In genomic region chr4:683982-684571, GRCh38 we compare ENCODE assay signal across 6 cellular contexts. TPM values are rescaled to one million over a fixed set of nuclear protein-coding genes. Genes with fewer than 3 reads are reported as not detected.
DNase-seq lines count a peak whose midpoint lies in the region; ATAC-seq and TF ChIP-seq lines count a peak whose summit lies in the region.

No MANE protein-coding gene starts in this region.

- H3K79me2 ChIP-seq in osteoblast (ENCODE audit: insufficient read depth, low read length): no peaks in the 10 kb centered on the region

- no peak for ATAC-seq in natural killer cell treated with Interleukin-12 subunit alpha and Interleukin-12 subunit beta and Interleukin-15 and Interleukin-18, amount 100 ng/mL, for 72 hours

- H3K4me1 ChIP-seq in osteoblast (ENCODE audit: insufficient read depth, low read length): peaks cover 32% of the 10 kb centered on the region

- peak; percentile 75 for TF ChIP-seq CTCF in GM12873 (IDR thresholded peaks at IDR 0.05; ENCODE audit: insufficient read depth, low read depth, low read length, missing control alignments)
- peak; percentile 72 for TF ChIP-seq CTCF in osteoblast (IDR thresholded peaks at IDR 0.05; ENCODE audit: extremely low read depth, low read depth, low read length)

- no peaks in the 10 kb centered on the region for H3K9me3 ChIP-seq in osteoblast (ENCODE audit: low read depth, low read length)

- H4K20me1 ChIP-seq in osteoblast (ENCODE audit: insufficient read depth, low read length): peaks cover 6% of the 10 kb centered on the region

- H3K9me3 Mint-ChIP-seq in natural killer cell treated with Interleukin-12 subunit alpha and Interleukin-12 subunit beta and Interleukin-15 and Interleukin-18, amount 100 ng/mL, for 72 hours: no peaks in the 10 kb centered on the region

- no peaks in the 10 kb centered on the region for H3K36me3 ChIP-seq in osteoblast (ENCODE audit: insufficient read depth, low read length)

- no peak overlapping the region for H3K4me3 Mint-ChIP-seq in natural killer cell treated with Interleukin-12 subunit alpha and Interleukin-12 subunit beta and Interleukin-15 and Interleukin-18, amount 100 ng/mL, for 72 hours

- peaks cover 5 to 28% of the 10 kb centered on the region in 2 donors for H3K4me1 Mint-ChIP-seq in natural killer cell treated with Interleukin-12 subunit alpha and Interleukin-12 subunit beta and Interleukin-15 and Interleukin-18, amount 100 ng/mL, for 72 hours (ENCODE audit: low read depth in 2 of 2)

- H3K36me3 Mint-ChIP-seq in natural killer cell treated with Interleukin-12 subunit alpha and Interleukin-12 subunit beta and Interleukin-15 and Interleukin-18, amount 100 ng/mL, for 72 hours: no peaks in the 10 kb centered on the region

- H3K27ac ChIP-seq in osteoblast (ENCODE audit: low read depth, low read length): no peak overlapping the region

- H3K27me3 ChIP-seq in osteoblast (ENCODE audit: insufficient read depth, low read length): no peaks in the 10 kb centered on the region

- H3K27me3 Mint-ChIP-seq in natural killer cell treated with Interleukin-12 subunit alpha and Interleukin-12 subunit beta and Interleukin-15 and Interleukin-18, amount 100 ng/mL, for 72 hours: no peaks in the 10 kb centered on the region

- DNase-seq in NCI-H526 (lab: John Stamatoyannopoulos, UW): peak; percentile 58 to 85
- peak; percentile 43 to 71 for DNase-seq in dermis microvascular lymphatic vessel endothelial cell (ENCODE audit: low read depth in 2 of 2)
- DNase-seq in osteoblast (ENCODE audit: insufficient read length, low spot score, missing footprints): peak; percentile 99
- no peak for DNase-seq in natural killer cell treated with Interleukin-12 subunit alpha and Interleukin-12 subunit beta and Interleukin-15 and Interleukin-18, amount 100 ng/mL, for 72 hours (ENCODE audit: low spot score)
- no peak for DNase-seq in activated CD4-positive, CD25-positive, alpha-beta regulatory T cell treated with anti-CD3 and anti-CD28 coated beads, Interleukin-2, amount 50 U/mL, for 72 hours

- H3K4me3 ChIP-seq in osteoblast (ENCODE audit: insufficient read depth, low read length): no peak overlapping the region

- H2AFZ ChIP-seq in osteoblast (ENCODE audit: low read length): no peak overlapping the region

- H3K27ac Mint-ChIP-seq in natural killer cell treated with Interleukin-12 subunit alpha and Interleukin-12 subunit beta and Interleukin-15 and Interleukin-18, amount 100 ng/mL, for 72 hours: no peak overlapping the region

- no peak overlapping the region for H3K4me2 ChIP-seq in osteoblast (ENCODE audit: insufficient read depth, low read length)

RNA-seq across cellular contexts. Expression of gene SLC49A3, which starts 4.9 kb away (rescaled TPM):
- total RNA-seq in dermis microvascular lymphatic vessel endothelial cell (4.4 and 9.7 TPM in 2 replicates), osteoblast (11.6 and 13.6 TPM in 2 replicates)
- total RNA-seq in natural killer cell treated with Interleukin-12 subunit alpha and Interleukin-12 subunit beta and Interleukin-15 and Interleukin-18, amount 100 ng/mL, for 72 hours: 10 to 100 TPM; 10.5 to 15.9 TPM

RNA-seq across cellular contexts. Expression of gene MYL5, which starts 9.7 kb away (rescaled TPM):
- 11.2 and 16.7 TPM in 2 replicates for total RNA-seq in dermis microvascular lymphatic vessel endothelial cell
- 17.7 and 22.8 TPM in 2 replicates for total RNA-seq in osteoblast
- total RNA-seq in natural killer cell treated with Interleukin-12 subunit alpha and Interleukin-12 subunit beta and Interleukin-15 and Interleukin-18, amount 100 ng/mL, for 72 hours: 10 to 100 TPM; 13.5 to 24.6 TPM

RNA-seq across cellular contexts. Expression of gene ATP5ME, which starts 10.0 kb away (rescaled TPM):
- 141 and 209 TPM in 2 replicates for total RNA-seq in dermis microvascular lymphatic vessel endothelial cell
- total RNA-seq in osteoblast: 60.8 and 70.4 TPM in 2 replicates
- 100 to 1,000 TPM; 187 to 224 TPM for total RNA-seq in natural killer cell treated with Interleukin-12 subunit alpha and Interleukin-12 subunit beta and Interleukin-15 and Interleukin-18, amount 100 ng/mL, for 72 hours

RNA-seq across cellular contexts. Expression of gene PCGF3, which starts 21.6 kb away (rescaled TPM):
- total RNA-seq in dermis microvascular lymphatic vessel endothelial cell (33.2 and 49.9 TPM in 2 replicates), osteoblast (32.7 and 43.1 TPM in 2 replicates)
- total RNA-seq in natural killer cell treated with Interleukin-12 subunit alpha and Interleukin-12 subunit beta and Interleukin-15 and Interleukin-18, amount 100 ng/mL, for 72 hours: 10 to 100 TPM; 50.6 to 54.3 TPM

RNA-seq across cellular contexts. Expression of gene PDE6B, which starts 58.7 kb away (rescaled TPM):
- total RNA-seq in dermis microvascular lymphatic vessel endothelial cell (3.2 and 9.5 TPM in 2 replicates), osteoblast (not detected in 2 replicates)
- 10 to 100 TPM; 14.1 to 14.8 TPM for total RNA-seq in natural killer cell treated with Interleukin-12 subunit alpha and Interleukin-12 subunit beta and Interleukin-15 and Interleukin-18, amount 100 ng/mL, for 72 hours

Comparison
In these comparisons a context has a peak if more than half of its experiments do, and no peak if none do; other contexts are left out.
1. DNase-seq: peak in NCI-H526 (2 of 2), dermis microvascular lymphatic vessel endothelial cell (2 of 2) and osteoblast (single experiment); none in natural killer cell treated with Interleukin-12 subunit alpha and Interleukin-12 subunit beta and Interleukin-15 and Interleukin-18, amount 100 ng/mL, for 72 hours (single experiment) and activated CD4-positive, CD25-positive, alpha-beta regulatory T cell treated with anti-CD3 and anti-CD28 coated beads, Interleukin-2, amount 50 U/mL, for 72 hours (single experiment).